ENCODE assay signal across 32 cellular contexts in genomic region chr14:98591161-98591560, GRCh38.
"Had no signal": no experiment of that assay in that cellular context is flagged by ENCODE, and none has a peak within 500 bp of the region (broad histone marks: within the 10 kb centered on the region; RNA-seq: fewer than 3 reads in every experiment).

No MANE protein-coding gene starts in this region.

- H3K4me3 Mint-ChIP-seq: immature natural killer cell; mesothelial cell of epicardium; naive B cell; natural killer cell; nephron progenitor cell; neural progenitor cell; stimulated activated naive B cell treated with anti-CD40 and anti-IgM and Interleukin-4, amounts not matched to agents 10 μg/mL and 1 μg/mL and 100 μg/mL, for 72 hours had no signal

- H3K4me2 ChIP-seq: neural progenitor cell had no signal

- H3K27me3 Mint-ChIP-seq: naive B cell; stimulated activated naive B cell treated with anti-CD40 and anti-IgM and Interleukin-4, amounts not matched to agents 10 μg/mL and 1 μg/mL and 100 μg/mL, for 72 hours had no signal

- H3K27ac ChIP-seq: left lung, lower lobe of right lung, neural progenitor cell, neutrophil, ovary, prostate gland, skin epidermis, stomach, testis, thyroid gland, transverse colon, upper lobe of left lung, vagina had no signal

- H3K27me3 ChIP-seq: left lung, neural progenitor cell, neutrophil, ovary, stomach, testis, thyroid gland, transverse colon, upper lobe of left lung, vagina had no signal

- H3K4me1 ChIP-seq: left lung, lower lobe of right lung, prostate gland, stomach, testis, thyroid gland, transverse colon, upper lobe of left lung, vagina had no signal

- H3K9ac ChIP-seq: neural progenitor cell had no signal

- H3K9me3 Mint-ChIP-seq: mesothelial cell of epicardium, natural killer cell had no signal

- H3K27ac Mint-ChIP-seq: immature natural killer cell; mesothelial cell of epicardium; naive B cell; natural killer cell; nephron progenitor cell; neural progenitor cell; stimulated activated naive B cell treated with anti-CD40 and anti-IgM and Interleukin-4, amounts not matched to agents 10 μg/mL and 1 μg/mL and 100 μg/mL, for 72 hours had no signal

- DNase-seq: hypothalamus; immature natural killer cell; kidney; left colon; left lung; lower lobe of right lung; mesendoderm; naive B cell; natural killer cell; nephron progenitor cell; occipital lobe; ovary; posterior cingulate gyrus; retina; right cardiac atrium; stimulated activated CD4-positive, alpha-beta T cell treated with anti-CD3 and anti-CD28 coated beads, Interleukin-12 subunit alpha, Interleukin-12 subunit beta, amount 100 ng/mL, for 4 hours; stimulated activated CD4-positive, alpha-beta T cell treated with anti-CD3 and anti-CD28 coated beads, Interleukin-15, amount 100 ng/mL, for 24 hours; stimulated activated CD4-positive, alpha-beta T cell treated with anti-CD3 and anti-CD28 coated beads, Interleukin-2, amount 100 ng/mL, for 24 hours; stimulated activated CD4-positive, alpha-beta T cell treated with anti-CD3 and anti-CD28 coated beads, Interleukin-4, amount 100 ng/mL, for 1 hour; stimulated activated naive B cell treated with anti-CD40 and anti-IgM and Interleukin-4, amounts not matched to agents 10 μg/mL and 1 μg/mL and 100 μg/mL, for 72 hours; stimulated activated naive CD8-positive, alpha-beta T cell treated with anti-CD3 and anti-CD28 coated beads, Interleukin-15, Interleukin-2, amounts not matched to agents 100 U/mL and 50 U/mL, for 24 hours; stomach; testis; thyroid gland; transverse colon; upper lobe of left lung had no signal

- H3K9me3 ChIP-seq: lower lobe of right lung, neutrophil, ovary, prostate gland, testis, thyroid gland, transverse colon, upper lobe of left lung, vagina had no signal

- H3K36me3 ChIP-seq: left lung, lower lobe of right lung, neural progenitor cell, neutrophil, ovary, prostate gland, stomach, thyroid gland, transverse colon, upper lobe of left lung, vagina had no signal

- H3K4me3 ChIP-seq: left lung, lower lobe of right lung, neural progenitor cell, ovary, prostate gland, skin epidermis, stomach, testis, thyroid gland, transverse colon, upper lobe of left lung, vagina had no signal

- H3K36me3 Mint-ChIP-seq: mesothelial cell of epicardium; naive B cell; neural progenitor cell; stimulated activated naive B cell treated with anti-CD40 and anti-IgM and Interleukin-4, amounts not matched to agents 10 μg/mL and 1 μg/mL and 100 μg/mL, for 72 hours had no signal

- H3K4me1 Mint-ChIP-seq: immature natural killer cell; mesothelial cell of epicardium; naive B cell; natural killer cell; stimulated activated naive B cell treated with anti-CD40 and anti-IgM and Interleukin-4, amounts not matched to agents 10 μg/mL and 1 μg/mL and 100 μg/mL, for 72 hours had no signal

- H2AFZ ChIP-seq: neural progenitor cell had no signal
